Comparison of ENCODE assay signal across 19 cellular contexts in genomic region chr3:39213613-39214012, GRCh38. TPM values are rescaled to one million over a fixed set of nuclear protein-coding genes. Genes with fewer than 3 reads are reported as not detected.
A peak's percentile ranks its signal among the peaks of the same experiment; 100 is the strongest.
DNase-seq lines count a peak whose midpoint lies in the region; ATAC-seq, FAIRE-seq and TF ChIP-seq lines count a peak whose summit lies in the region.
"Had no signal": no experiment of that assay in that cellular context is flagged by ENCODE, and none has a peak within 500 bp of the region (broad histone marks: within the 10 kb centered on the region; RNA-seq: fewer than 3 reads in every experiment).

No MANE protein-coding gene starts in this region.

- no peak overlapping the region for H2BK5ac ChIP-seq in H1 (ENCODE audit: low read depth, low read length)
- H2BK5ac ChIP-seq in mesenchymal stem cell (ENCODE audit: low read depth, low read length, poor library complexity, severe bottlenecking), result no peak overlapping the region

- H2BK20ac ChIP-seq in H1 (ENCODE audit: low read length), result no peak overlapping the region

- no peak overlapping the region for H3K23ac ChIP-seq in H1 (ENCODE audit: insufficient read length)
- no peak overlapping the region for H3K23ac ChIP-seq in mesenchymal stem cell (ENCODE audit: low read length in 2 of 2)

- H3K4me1 Mint-ChIP-seq in nephron progenitor cell (peaks cover 41% of the 10 kb centered on the region), MCF 10A (ENCODE audit: insufficient read depth, unreplicated experiment) (no peaks in the 10 kb centered on the region)
- peaks cover 31% of the 10 kb centered on the region for H3K4me1 Mint-ChIP-seq in stimulated activated memory B cell treated with anti-CD40 and anti-IgM and Interleukin-4, amounts not matched to agents 10 μg/mL and 1 μg/mL and 100 μg/mL, for 72 hours

- ATAC-seq in stimulated activated memory B cell treated with anti-CD40 and anti-IgM and Interleukin-4, amounts not matched to agents 10 μg/mL and 1 μg/mL and 100 μg/mL, for 72 hours, result no peak
- ATAC-seq: HCT116 had no signal

- H3K4me2 ChIP-seq in H1 (ENCODE audit: insufficient read depth in 1 of 2, low read depth in 2 of 2, low read length in 2 of 2) (no peak overlapping the region), mesenchymal stem cell (ENCODE audit: low read length, poor library complexity, severe bottlenecking) (no peak overlapping the region), MM.1S (ENCODE audit: low read depth, low read length) (no peak overlapping the region)

- no TSS peak for BruUV-seq in MCF 10A (replicated peaks; lab: Mats Ljungman, UMichigan)

- H3K4me3 Mint-ChIP-seq in nephron progenitor cell, result no peak overlapping the region
- H3K4me3 Mint-ChIP-seq in stimulated activated memory B cell treated with anti-CD40 and anti-IgM and Interleukin-4, amounts not matched to agents 10 μg/mL and 1 μg/mL and 100 μg/mL, for 72 hours, result no peak overlapping the region
- H3K4me3 Mint-ChIP-seq in MCF 10A (ENCODE audit: unreplicated experiment), result no peak overlapping the region
- H3K4me3 Mint-ChIP-seq: CD8-positive, alpha-beta memory T cell; IgD-negative memory B cell had no signal

- no peak for TF ChIP-seq EP300 in H1 (IDR thresholded peaks at IDR 0.05; ENCODE audit: borderline replicate concordance in 1 of 2, low read depth in 2 of 2, low read length in 2 of 2)

- no peaks in the 10 kb centered on the region for H3K23me2 ChIP-seq in H1 (ENCODE audit: low read depth, low read length)

- TF ChIP-seq RAD21 in H1 (IDR thresholded peaks at IDR 0.05 in 1 of 2, conservative IDR thresholded peaks at IDR 0.05 in 1 of 2; ENCODE audit: low read depth in 2 of 2, low read length in 2 of 2), result no peak

- CTCF ChIA-PET in H1 (lab: Charles Lee; ENCODE audit: partially characterized antibody), result interaction anchor here (0.9 to 15.2 kb wide), 5 partner anchors 10 to 164 kb away, joined by 3 to 198 read pairs (median 4); partner anchors contain the start of gene XIRP1
- CTCF ChIA-PET in MCF 10A (lab: Yijun Ruan, JAX), result interaction anchor here (0.9 to 20.7 kb wide), 4 partner anchors 23 to 76 kb away, joined by 3 to 339 read pairs (median 4); no protein-coding TSS in a partner anchor

- POLR2A ChIA-PET in H1 (lab: Charles Lee; ENCODE audit: partially characterized antibody) (no interaction called here), MCF 10A (lab: Yijun Ruan, JAX) (interaction anchor here (0.7 to 1.3 kb wide), 2 partner anchors 73 to 144 kb away, joined by 3 read pairs; no protein-coding TSS in a partner anchor)

- H3K4ac ChIP-seq in H1 (replicated peaks; ENCODE audit: insufficient read length, low read depth, low read length) (no peak overlapping the region), mesenchymal stem cell (ENCODE audit: low read depth in 1 of 2, low read length in 2 of 2) (no peak overlapping the region)

- no peaks in the 10 kb centered on the region; a peak in 1 of 7 replicates for H3K27me3 ChIP-seq in H1 (replicated peaks in 1 of 4; ENCODE audit: control insufficient read depth in 3 of 4, extremely low read depth in 1 of 4, insufficient read depth in 3 of 4, low read length in 3 of 4)
- peaks cover 28 to 33% of the 10 kb centered on the region in 2 experiments for H3K27me3 ChIP-seq in mesenchymal stem cell (ENCODE audit: control insufficient read depth in 1 of 2, insufficient read depth in 1 of 2, low read length in 2 of 2)
- H3K27me3 ChIP-seq in MM.1S (replicated peaks; ENCODE audit: insufficient read depth, low read length), result no peaks in the 10 kb centered on the region
- H3K27me3 ChIP-seq: BE2C had no signal

- H4K8ac ChIP-seq in H1 (ENCODE audit: extremely low read depth, insufficient read depth, low read length), result no peak overlapping the region
- no peak overlapping the region for H4K8ac ChIP-seq in mesenchymal stem cell (ENCODE audit: low read length)

- H2AFZ ChIP-seq in H1 (ENCODE audit: low read length) (0 out of 2 replicates have a peak overlapping the region, but pooled peaks have one; percentile 4), mesenchymal stem cell (ENCODE audit: low read depth, low read length) (no peak overlapping the region), MM.1S (ENCODE audit: low read length) (no peak overlapping the region)

- TF ChIP-seq CTCF in H1 (IDR thresholded peaks at IDR 0.05; ENCODE audit: control extremely low read depth in 1 of 3, insufficient read depth in 1 of 3, low read depth in 1 of 3, low read length in 3 of 3) (no peak), nephron progenitor cell (IDR thresholded peaks at IDR 0.05) (no peak), MM.1S (IDR thresholded peaks at IDR 0.05; ENCODE audit: low read length) (no peak), MCF 10A (IDR thresholded peaks at IDR 0.05; ENCODE audit: unreplicated experiment) (no peak)

- no peak overlapping the region for H4K5ac ChIP-seq in H1 (ENCODE audit: insufficient read length, low read depth, low read length)

- intact Hi-C loops in MCF 10A (cut with micrococcal nuclease), result no loop called here

- H3K27me3 Mint-ChIP-seq in nephron progenitor cell (ENCODE audit: low read depth, poor library complexity) (peaks cover 5% of the 10 kb centered on the region), MCF 10A (ENCODE audit: insufficient read depth, unreplicated experiment) (peaks cover 51% of the 10 kb centered on the region)
- peaks cover 5% of the 10 kb centered on the region for H3K27me3 Mint-ChIP-seq in stimulated activated memory B cell treated with anti-CD40 and anti-IgM and Interleukin-4, amounts not matched to agents 10 μg/mL and 1 μg/mL and 100 μg/mL, for 72 hours

- H3F3A ChIP-seq in MM.1S (ENCODE audit: insufficient read depth, low read length), result peaks cover 28% of the 10 kb centered on the region

- H3K9me3 ChIP-seq in H1 (ENCODE audit: insufficient read depth in 2 of 2, low read depth in 1 of 2, low read length in 1 of 2) (no peaks in the 10 kb centered on the region), mesenchymal stem cell (ENCODE audit: control insufficient read depth, low read length) (no peaks in the 10 kb centered on the region), MM.1S (replicated peaks; ENCODE audit: insufficient read depth, low read length) (no peaks in the 10 kb centered on the region)
- H3K9me3 ChIP-seq: BE2C, Caco-2 had no signal

- H2BK15ac ChIP-seq in H1 (ENCODE audit: low read length) (no peak overlapping the region), mesenchymal stem cell (ENCODE audit: low read depth, poor library complexity, severe bottlenecking) (no peak overlapping the region)

- H3K14ac ChIP-seq in H1 (ENCODE audit: insufficient read length) (no peak overlapping the region), mesenchymal stem cell (ENCODE audit: low read length in 2 of 2) (no peak overlapping the region)

- H3K9me3 Mint-ChIP-seq in nephron progenitor cell (peaks cover 16% of the 10 kb centered on the region), MCF 10A (ENCODE audit: unreplicated experiment) (no peaks in the 10 kb centered on the region)
- no peaks in the 10 kb centered on the region for H3K9me3 Mint-ChIP-seq in stimulated activated memory B cell treated with anti-CD40 and anti-IgM and Interleukin-4, amounts not matched to agents 10 μg/mL and 1 μg/mL and 100 μg/mL, for 72 hours
- H3K9me3 Mint-ChIP-seq: CD8-positive, alpha-beta memory T cell; IgD-negative memory B cell had no signal

- H3K36me3 Mint-ChIP-seq in nephron progenitor cell (ENCODE audit: low read depth), result peaks cover 6% of the 10 kb centered on the region
- H3K36me3 Mint-ChIP-seq in stimulated activated memory B cell treated with anti-CD40 and anti-IgM and Interleukin-4, amounts not matched to agents 10 μg/mL and 1 μg/mL and 100 μg/mL, for 72 hours, result no peaks in the 10 kb centered on the region
- H3K36me3 Mint-ChIP-seq in MCF 10A (ENCODE audit: insufficient read depth, unreplicated experiment), result peaks cover 6% of the 10 kb centered on the region
- H3K36me3 Mint-ChIP-seq: IgD-negative memory B cell had no signal

- no peak for FAIRE-seq in H1 (lab: Jason Lieb, UNC)
- FAIRE-seq: A204.1, GM19239, H54 had no signal

- whole genome bisulfite sequencing in H1 (ENCODE audit: extremely low coverage in 1 of 2, insufficient coverage in 1 of 2, insufficient read length in 1 of 2, insufficient replicate concordance in 2 of 2, low coverage in 1 of 2, low lambda C conversion rate in 2 of 2, missing lambda C conversion rate in 1 of 2), 2 experiments, result 80% methylated on average over 2 of the region's 2 CpGs; no CpG with 5 or more reads in 1 of the 2 experiments
- WGBS in mesenchymal stem cell, result 87% methylated on average over 2 of the region's 2 CpGs

- H3K79me1 ChIP-seq in H1 (ENCODE audit: low read depth, low read length) (no peaks in the 10 kb centered on the region), mesenchymal stem cell (replicated peaks; ENCODE audit: low read length, poor library complexity, severe bottlenecking) (no peaks in the 10 kb centered on the region)

- no peak overlapping the region for H4K91ac ChIP-seq in H1 (replicated peaks; ENCODE audit: insufficient read length, low read length)
- H4K91ac ChIP-seq in mesenchymal stem cell (ENCODE audit: low read length), result no peak overlapping the region

- H4K20me1 ChIP-seq in H1 (replicated peaks in 1 of 2; ENCODE audit: control insufficient read depth in 1 of 2, insufficient read depth in 2 of 2, low read length in 2 of 2) (no peaks in the 10 kb centered on the region), MM.1S (ENCODE audit: insufficient read depth, low read length) (no peaks in the 10 kb centered on the region)

- H3K9ac ChIP-seq in H1 (replicated peaks in 1 of 4; ENCODE audit: extremely low read depth in 1 of 4, low read depth in 3 of 4, low read length in 3 of 4), result no peak overlapping the region
- H3K9ac ChIP-seq in mesenchymal stem cell (ENCODE audit: low read length), result no peak overlapping the region
- H3K9ac ChIP-seq in MM.1S (ENCODE audit: low read length), result no peak overlapping the region

- no peaks in the 10 kb centered on the region for H3K36me3 ChIP-seq in H1 (ENCODE audit: control insufficient read depth in 2 of 4, insufficient read depth in 4 of 4, low read length in 3 of 4)
- H3K36me3 ChIP-seq in mesenchymal stem cell (ENCODE audit: control insufficient read depth in 1 of 2, insufficient read depth in 2 of 2, low read depth in 1 of 2, low read length in 2 of 2), result no peaks in the 10 kb centered on the region
- no peaks in the 10 kb centered on the region for H3K36me3 ChIP-seq in MM.1S (replicated peaks; ENCODE audit: insufficient read depth, low read length)
- H3K36me3 ChIP-seq: BE2C had no signal

- H3K27ac Mint-ChIP-seq in nephron progenitor cell (peak overlapping the region; percentile 80), MCF 10A (ENCODE audit: low read depth, unreplicated experiment) (no peak overlapping the region)
- H3K27ac Mint-ChIP-seq in stimulated activated memory B cell treated with anti-CD40 and anti-IgM and Interleukin-4, amounts not matched to agents 10 μg/mL and 1 μg/mL and 100 μg/mL, for 72 hours, result peak overlapping the region; percentile 36
- H3K27ac Mint-ChIP-seq: IgD-negative memory B cell had no signal

- H2BK12ac ChIP-seq in H1 (ENCODE audit: low read depth, low read length), result no peak overlapping the region
- no peak overlapping the region for H2BK12ac ChIP-seq in mesenchymal stem cell (ENCODE audit: low read length in 2 of 2)

- H3K4me1 ChIP-seq in H1 (replicated peaks in 1 of 4; ENCODE audit: control insufficient read depth in 3 of 4, insufficient read depth in 4 of 4, low read length in 3 of 4) (peaks cover 0 to 11% (median 6%) of the 10 kb centered on the region in 4 experiments; a peak in 5 of 7 replicates), mesenchymal stem cell (ENCODE audit: control insufficient read depth, insufficient read depth, low read depth, low read length) (no peaks in the 10 kb centered on the region), MM.1S (ENCODE audit: low read length) (peaks cover 59% of the 10 kb centered on the region)
- H3K4me1 ChIP-seq: BE2C, Caco-2 had no signal

- H2AK5ac ChIP-seq in H1 (ENCODE audit: low read depth, low read length) (no peak overlapping the region), mesenchymal stem cell (ENCODE audit: low read length, severe bottlenecking) (no peak overlapping the region)

- H3K18ac ChIP-seq in H1 (ENCODE audit: extremely low read depth, low read length) (no peak overlapping the region), mesenchymal stem cell (ENCODE audit: low read depth in 1 of 2, low read length in 2 of 2) (no peak overlapping the region)

- H3K9me2 ChIP-seq in MM.1S (replicated peaks; ENCODE audit: insufficient read depth, low read length), result no peaks in the 10 kb centered on the region

- no peak overlapping the region for H3K56ac ChIP-seq in H1 (replicated peaks; ENCODE audit: insufficient read length, low read depth, low read length)

- H2BK120ac ChIP-seq in H1 (replicated peaks; ENCODE audit: low read depth, low read length), result no peak overlapping the region
- no peak overlapping the region for H2BK120ac ChIP-seq in mesenchymal stem cell (ENCODE audit: low read depth, low read length)

- TF ChIP-seq POLR2A in H1 (IDR thresholded peaks at IDR 0.05; ENCODE audit: control extremely low read depth in 1 of 2, low read depth in 2 of 2, low read length in 2 of 2), result no peak

- DNase-seq in ELF-1 (ENCODE audit: low read depth, low spot score) (peak; percentile 65), H1 (ENCODE audit: low read depth in 1 of 2, low spot score in 2 of 2) (no peak), nephron progenitor cell (no peak), mesenchymal stem cell (no peak), MM.1S (no peak), MCF 10A (ENCODE audit: unreplicated experiment) (no peak)
- DNase-seq: BE2C; Caco-2; CD8-positive, alpha-beta memory T cell; DND-41; GF-D8 had no signal

- H3K4me3 ChIP-seq in H1 (ENCODE audit: extremely low read depth in 1 of 4, insufficient read depth in 2 of 4, low read depth in 3 of 4, low read length in 4 of 4) (no peak overlapping the region), mesenchymal stem cell (ENCODE audit: insufficient read depth in 1 of 2, low read depth in 1 of 2, low read length in 2 of 2) (no peak overlapping the region), MM.1S (ENCODE audit: low read length) (no peak overlapping the region)

- H3K27ac ChIP-seq in H1 (ENCODE audit: low read depth, low read length) (no peak overlapping the region), mesenchymal stem cell (ENCODE audit: low read length, poor library complexity, severe bottlenecking) (no peak overlapping the region), MM.1S (ENCODE audit: low read length) (no peak overlapping the region)
- H3K27ac ChIP-seq: C4-2B had no signal

- H3K79me2 ChIP-seq in H1 (ENCODE audit: control insufficient read depth in 1 of 2, insufficient read depth in 2 of 2, low read length in 2 of 2), result no peaks in the 10 kb centered on the region
- H3K79me2 ChIP-seq in MM.1S (ENCODE audit: low read length), result no peaks in the 10 kb centered on the region

RNA-seq across cellular contexts. Expression of gene XIRP1, which starts 21.2 kb away (rescaled TPM):
- total RNA-seq in H1 (2021; fragmentation: NEBNext Ultra II Directional; extraction: Animal tissue kit (Norgen Biotek cat#: 25700)), result not detected in 2 replicates
- not detected in 2 replicates for polyA plus RNA-seq in H1 (2011; rRNA removed)
- polyA plus RNA-seq in H1 (2011; cell fraction: cytosol; rRNA removed), result not detected
- polyA plus RNA-seq in H1 (2011; cell fraction: nucleus; rRNA removed), result not detected
- not detected in 4 replicates for polyA plus RNA-seq in H1 (2012, experiment 1 of 2)
- polyA plus RNA-seq in H1 (2012, experiment 2 of 2), result not detected
- not detected for polyA plus RNA-seq in H1 (2013, experiment 1 of 2)
- polyA plus RNA-seq in H1 (2013, experiment 2 of 2), result not detected
- polyA minus RNA-seq in H1 (2011; rRNA and poly(A)+ RNA removed), result not detected in 2 replicates
- not detected for polyA minus RNA-seq in H1 (2011; cell fraction: cytosol; rRNA and poly(A)+ RNA removed)
- not detected for polyA minus RNA-seq in H1 (2011; cell fraction: nucleus; rRNA and poly(A)+ RNA removed)
- 0.08 TPM for polyA plus RNA-seq in mesenchymal stem cell (2013, experiment 1 of 2)
- polyA plus RNA-seq in mesenchymal stem cell (2013, experiment 2 of 2), result 0.03 TPM
- total RNA-seq in MCF 10A (2022), result not detected in 2 replicates
- total RNA-seq: Caco-2, HT-29 had no signal
- polyA plus RNA-seq: CD8-positive, alpha-beta memory T cell; IgD-negative memory B cell had no signal
